8 cellular contexts compared by ENCODE assay signal in genomic region chr6:797479-798077, GRCh38.
DNase-seq lines count a peak whose midpoint lies in the region; ATAC-seq and TF ChIP-seq lines count a peak whose summit lies in the region.

No MANE protein-coding gene starts in this region.

- no peaks in the 10 kb centered on the region for H3F3A ChIP-seq in neural progenitor cell (ENCODE audit: low read depth)

- peaks cover 11% of the 10 kb centered on the region for H3K4me1 Mint-ChIP-seq in neural progenitor cell

- no peak overlapping the region for H3K9ac ChIP-seq in neural progenitor cell

- H2AFZ ChIP-seq in neural progenitor cell (replicated peaks) = no peak overlapping the region

- ATAC-seq in activated CD4-positive, CD25-positive, alpha-beta regulatory T cell treated with anti-CD3 and anti-CD28 coated beads, Interleukin-2, amount 50 U/mL, for 24 hours = no peak

- H3K4me3 ChIP-seq in WI38 (ENCODE audit: low read depth, low read length) (no peak overlapping the region), neural progenitor cell (no peak overlapping the region)

- no peaks in the 10 kb centered on the region for H3K36me3 ChIP-seq in neural progenitor cell

- TF ChIP-seq CTCF in WI38 (IDR thresholded peaks at IDR 0.05; ENCODE audit: low read depth, low read length) (peak; percentile 55), neural progenitor cell (IDR thresholded peaks at IDR 0.05) (peak; percentile 81)

- H3K27me3 ChIP-seq in neural progenitor cell = no peaks in the 10 kb centered on the region

- H3K79me2 ChIP-seq in neural progenitor cell (ENCODE audit: low read depth) = no peaks in the 10 kb centered on the region

- H3K27ac Mint-ChIP-seq in neural progenitor cell = no peak overlapping the region

- DNase-seq in activated T-cell treated with anti-CD3 and anti-CD28 coated beads for 4 hours (peak; percentile 28), NCI-H1694 (lab: John Stamatoyannopoulos, UW) (peak; percentile 5), fibroblast of gingiva (ENCODE audit: low read depth) (peak; percentile 61), neural progenitor cell (ENCODE audit: low spot score) (peak; percentile 70), iPS-NIHi11 (ENCODE audit: low spot score) (no peak)
- DNase-seq in activated T-cell treated with anti-CD3 and anti-CD28 coated beads, Interleukin-2, amount 50 U/mL, for 1 hour = no peak

- H3K27me3 Mint-ChIP-seq in neural progenitor cell (ENCODE audit: insufficient read depth, low read depth) = peaks cover 2% of the 10 kb centered on the region

- no peaks in the 10 kb centered on the region for H3K9me3 ChIP-seq in neural progenitor cell (ENCODE audit: low read depth)

- peaks cover 8% of the 10 kb centered on the region for H3K4me1 ChIP-seq in neural progenitor cell

- no peaks in the 10 kb centered on the region for H3K9me3 Mint-ChIP-seq in neural progenitor cell

- H3K4me2 ChIP-seq in neural progenitor cell = no peak overlapping the region

- no peaks in the 10 kb centered on the region for H4K20me1 ChIP-seq in neural progenitor cell (ENCODE audit: low read depth)

- H3K36me3 Mint-ChIP-seq in neural progenitor cell = no peaks in the 10 kb centered on the region

- H3K27ac ChIP-seq in neural progenitor cell = no peak overlapping the region

- H3K4me3 Mint-ChIP-seq in neural progenitor cell = no peak overlapping the region

Comparison
In these comparisons a context has a peak if more than half of its experiments do, and no peak if none do; other contexts are left out.
1. DNase-seq: peak in activated T-cell treated with anti-CD3 and anti-CD28 coated beads for 4 hours (single experiment), NCI-H1694 (single experiment), fibroblast of gingiva (single experiment) and neural progenitor cell (single experiment); none in activated T-cell treated with anti-CD3 and anti-CD28 coated beads, Interleukin-2, amount 50 U/mL, for 1 hour (single experiment) and iPS-NIHi11 (single experiment).